Comparison of ENCODE assay signal across 1 cellular context in the genomic region with DNA sequence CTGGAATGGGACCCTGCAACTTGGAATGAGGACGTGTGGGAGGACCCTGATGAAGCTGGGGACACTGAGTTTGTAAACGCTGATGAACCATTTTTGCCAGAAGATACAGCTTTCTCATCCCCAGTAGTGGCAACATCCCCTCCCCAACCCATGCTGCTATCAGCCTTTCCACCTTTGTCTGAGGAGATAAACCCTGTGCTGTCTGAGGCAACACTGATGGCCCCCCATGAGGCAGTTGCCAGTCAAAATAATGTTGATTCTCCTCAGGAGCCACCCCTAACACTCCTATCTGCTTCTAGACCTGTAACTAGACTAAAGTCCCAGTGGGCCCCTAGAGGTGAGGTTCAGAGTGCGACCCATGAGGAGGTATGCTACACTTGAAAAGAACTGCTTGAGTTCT.
A peak's percentile ranks its signal among the peaks of the same experiment; 100 is the strongest.
TF ChIP-seq lines count a peak whose summit lies in the region.

No MANE protein-coding gene starts in this region.

TF ChIP-seq in K562, 482 proteins besides CTCF, POLR2A, EP300 and RAD21 (continued from another document and continues in another):
- TF ChIP-seq ASH1L (IDR thresholded peaks at IDR 0.05; ENCODE audit: borderline replicate concordance, low read depth, partially characterized antibody) = no peak
- TF ChIP-seq ZNF75A (CRISPR knock-in tag; IDR thresholded peaks at IDR 0.05) = no peak
- TF ChIP-seq, protein P1, sequence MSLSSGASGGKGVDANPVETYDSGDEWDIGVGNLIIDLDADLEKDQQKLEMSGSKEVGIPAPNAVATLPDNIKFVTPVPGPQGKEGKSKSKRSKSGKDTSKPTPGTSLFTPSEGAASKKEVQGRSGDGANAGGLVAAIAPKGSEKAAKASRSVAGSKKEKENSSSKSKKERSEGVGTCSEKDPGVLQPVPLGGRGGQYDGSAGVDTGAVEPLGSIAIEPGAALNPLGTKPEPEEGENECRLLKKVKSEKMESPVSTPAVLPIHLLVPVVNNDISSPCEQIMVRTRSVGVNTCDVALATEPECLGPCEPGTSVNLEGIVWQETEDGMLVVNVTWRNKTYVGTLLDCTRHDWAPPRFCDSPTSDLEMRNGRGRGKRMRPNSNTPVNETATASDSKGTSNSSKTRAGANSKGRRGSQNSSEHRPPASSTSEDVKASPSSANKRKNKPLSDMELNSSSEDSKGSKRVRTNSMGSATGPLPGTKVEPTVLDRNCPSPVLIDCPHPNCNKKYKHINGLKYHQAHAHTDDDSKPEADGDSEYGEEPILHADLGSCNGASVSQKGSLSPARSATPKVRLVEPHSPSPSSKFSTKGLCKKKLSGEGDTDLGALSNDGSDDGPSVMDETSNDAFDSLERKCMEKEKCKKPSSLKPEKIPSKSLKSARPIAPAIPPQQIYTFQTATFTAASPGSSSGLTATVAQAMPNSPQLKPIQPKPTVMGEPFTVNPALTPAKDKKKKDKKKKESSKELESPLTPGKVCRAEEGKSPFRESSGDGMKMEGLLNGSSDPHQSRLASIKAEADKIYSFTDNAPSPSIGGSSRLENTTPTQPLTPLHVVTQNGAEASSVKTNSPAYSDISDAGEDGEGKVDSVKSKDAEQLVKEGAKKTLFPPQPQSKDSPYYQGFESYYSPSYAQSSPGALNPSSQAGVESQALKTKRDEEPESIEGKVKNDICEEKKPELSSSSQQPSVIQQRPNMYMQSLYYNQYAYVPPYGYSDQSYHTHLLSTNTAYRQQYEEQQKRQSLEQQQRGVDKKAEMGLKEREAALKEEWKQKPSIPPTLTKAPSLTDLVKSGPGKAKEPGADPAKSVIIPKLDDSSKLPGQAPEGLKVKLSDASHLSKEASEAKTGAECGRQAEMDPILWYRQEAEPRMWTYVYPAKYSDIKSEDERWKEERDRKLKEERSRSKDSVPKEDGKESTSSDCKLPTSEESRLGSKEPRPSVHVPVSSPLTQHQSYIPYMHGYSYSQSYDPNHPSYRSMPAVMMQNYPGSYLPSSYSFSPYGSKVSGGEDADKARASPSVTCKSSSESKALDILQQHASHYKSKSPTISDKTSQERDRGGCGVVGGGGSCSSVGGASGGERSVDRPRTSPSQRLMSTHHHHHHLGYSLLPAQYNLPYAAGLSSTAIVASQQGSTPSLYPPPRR (CRISPR knock-in tag; IDR thresholded peaks at IDR 0.05; ENCODE audit: borderline replicate concordance) = no peak
- no peak for TF ChIP-seq ZZZ3 (IDR thresholded peaks at IDR 0.05)
- no peak for TF ChIP-seq ZNF280A (IDR thresholded peaks at IDR 0.05; ENCODE audit: low read depth, partially characterized antibody)
- TF ChIP-seq ZNF639 (CRISPR knock-in tag; conservative IDR thresholded peaks at IDR 0.05 in 1 of 2, IDR thresholded peaks at IDR 0.05 in 1 of 2) = no peak
- TF ChIP-seq POLR3G (IDR thresholded peaks at IDR 0.05; ENCODE audit: extremely low read depth, insufficient read length, insufficient replicate concordance) = no peak
- TF ChIP-seq LARP7 (IDR thresholded peaks at IDR 0.05) = no peak
- TF ChIP-seq, protein P2, sequence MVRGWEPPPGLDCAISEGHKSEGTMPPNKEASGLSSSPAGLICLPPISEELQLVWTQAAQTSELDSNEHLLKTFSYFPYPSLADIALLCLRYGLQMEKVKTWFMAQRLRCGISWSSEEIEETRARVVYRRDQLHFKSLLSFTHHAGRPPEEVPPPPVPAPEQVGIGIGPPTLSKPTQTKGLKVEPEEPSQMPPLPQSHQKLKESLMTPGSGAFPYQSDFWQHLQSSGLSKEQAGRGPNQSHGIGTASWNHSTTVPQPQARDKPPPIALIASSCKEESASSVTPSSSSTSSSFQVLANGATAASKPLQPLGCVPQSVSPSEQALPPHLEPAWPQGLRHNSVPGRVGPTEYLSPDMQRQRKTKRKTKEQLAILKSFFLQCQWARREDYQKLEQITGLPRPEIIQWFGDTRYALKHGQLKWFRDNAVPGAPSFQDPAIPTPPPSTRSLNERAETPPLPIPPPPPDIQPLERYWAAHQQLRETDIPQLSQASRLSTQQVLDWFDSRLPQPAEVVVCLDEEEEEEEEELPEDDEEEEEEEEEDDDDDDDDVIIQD (CRISPR knock-in tag; IDR thresholded peaks at IDR 0.05) = no peak
- no peak for TF ChIP-seq PHF8 (IDR thresholded peaks at IDR 0.05; ENCODE audit: borderline replicate concordance, low read length)
- TF ChIP-seq NFIX (CRISPR knock-in tag; IDR thresholded peaks at IDR 0.05; ENCODE audit: low read depth) = no peak
- peak; percentile 71 for TF ChIP-seq SMAD4 (CRISPR knock-in tag; conservative IDR thresholded peaks at IDR 0.05)
- TF ChIP-seq ZNF282 (CRISPR knock-in tag; IDR thresholded peaks at IDR 0.05) = no peak
- no peak for TF ChIP-seq SIN3B (IDR thresholded peaks at IDR 0.05; ENCODE audit: low read depth)
- TF ChIP-seq POLR2AphosphoS5 (IDR thresholded peaks at IDR 0.05; ENCODE audit: control insufficient read depth, insufficient read depth, low read depth, low read length) = peak; percentile 42; the same call in 1 of the 2 replicates
- TF ChIP-seq SNAPC5 (CRISPR knock-in tag; IDR thresholded peaks at IDR 0.05) = no peak
- no peak for TF ChIP-seq ATF2 (CRISPR knock-in tag; IDR thresholded peaks at IDR 0.05)
- TF ChIP-seq STAT5B (CRISPR knock-in tag; IDR thresholded peaks at IDR 0.05) = no peak
- no peak for TF ChIP-seq RFX1 (IDR thresholded peaks at IDR 0.05)
- TF ChIP-seq HDGF (IDR thresholded peaks at IDR 0.05) = no peak
- peak; percentile 15; a peak in 1 of 4 replicates for TF ChIP-seq KDM1A (IDR thresholded peaks at IDR 0.05)
- TF ChIP-seq, protein P3, sequence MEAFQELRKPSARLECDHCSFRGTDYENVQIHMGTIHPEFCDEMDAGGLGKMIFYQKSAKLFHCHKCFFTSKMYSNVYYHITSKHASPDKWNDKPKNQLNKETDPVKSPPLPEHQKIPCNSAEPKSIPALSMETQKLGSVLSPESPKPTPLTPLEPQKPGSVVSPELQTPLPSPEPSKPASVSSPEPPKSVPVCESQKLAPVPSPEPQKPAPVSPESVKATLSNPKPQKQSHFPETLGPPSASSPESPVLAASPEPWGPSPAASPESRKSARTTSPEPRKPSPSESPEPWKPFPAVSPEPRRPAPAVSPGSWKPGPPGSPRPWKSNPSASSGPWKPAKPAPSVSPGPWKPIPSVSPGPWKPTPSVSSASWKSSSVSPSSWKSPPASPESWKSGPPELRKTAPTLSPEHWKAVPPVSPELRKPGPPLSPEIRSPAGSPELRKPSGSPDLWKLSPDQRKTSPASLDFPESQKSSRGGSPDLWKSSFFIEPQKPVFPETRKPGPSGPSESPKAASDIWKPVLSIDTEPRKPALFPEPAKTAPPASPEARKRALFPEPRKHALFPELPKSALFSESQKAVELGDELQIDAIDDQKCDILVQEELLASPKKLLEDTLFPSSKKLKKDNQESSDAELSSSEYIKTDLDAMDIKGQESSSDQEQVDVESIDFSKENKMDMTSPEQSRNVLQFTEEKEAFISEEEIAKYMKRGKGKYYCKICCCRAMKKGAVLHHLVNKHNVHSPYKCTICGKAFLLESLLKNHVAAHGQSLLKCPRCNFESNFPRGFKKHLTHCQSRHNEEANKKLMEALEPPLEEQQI (IDR thresholded peaks at IDR 0.05) = no peak
- TF ChIP-seq, protein P4, sequence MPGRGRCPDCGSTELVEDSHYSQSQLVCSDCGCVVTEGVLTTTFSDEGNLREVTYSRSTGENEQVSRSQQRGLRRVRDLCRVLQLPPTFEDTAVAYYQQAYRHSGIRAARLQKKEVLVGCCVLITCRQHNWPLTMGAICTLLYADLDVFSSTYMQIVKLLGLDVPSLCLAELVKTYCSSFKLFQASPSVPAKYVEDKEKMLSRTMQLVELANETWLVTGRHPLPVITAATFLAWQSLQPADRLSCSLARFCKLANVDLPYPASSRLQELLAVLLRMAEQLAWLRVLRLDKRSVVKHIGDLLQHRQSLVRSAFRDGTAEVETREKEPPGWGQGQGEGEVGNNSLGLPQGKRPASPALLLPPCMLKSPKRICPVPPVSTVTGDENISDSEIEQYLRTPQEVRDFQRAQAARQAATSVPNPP (IDR thresholded peaks at IDR 0.05; ENCODE audit: borderline replicate concordance, insufficient read depth, insufficient read length) = no peak
- TF ChIP-seq KAT8 (IDR thresholded peaks at IDR 0.05; ENCODE audit: low read depth) = no peak
- peak; percentile 37 for TF ChIP-seq HDAC3 (IDR thresholded peaks at IDR 0.05; ENCODE audit: borderline replicate concordance, partially characterized antibody)
- TF ChIP-seq, protein P5, sequence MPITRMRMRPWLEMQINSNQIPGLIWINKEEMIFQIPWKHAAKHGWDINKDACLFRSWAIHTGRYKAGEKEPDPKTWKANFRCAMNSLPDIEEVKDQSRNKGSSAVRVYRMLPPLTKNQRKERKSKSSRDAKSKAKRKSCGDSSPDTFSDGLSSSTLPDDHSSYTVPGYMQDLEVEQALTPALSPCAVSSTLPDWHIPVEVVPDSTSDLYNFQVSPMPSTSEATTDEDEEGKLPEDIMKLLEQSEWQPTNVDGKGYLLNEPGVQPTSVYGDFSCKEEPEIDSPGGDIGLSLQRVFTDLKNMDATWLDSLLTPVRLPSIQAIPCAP (CRISPR knock-in tag; IDR thresholded peaks at IDR 0.05; ENCODE audit: borderline replicate concordance) = no peak
- TF ChIP-seq STAT5A (IDR thresholded peaks at IDR 0.05; ENCODE audit: borderline replicate concordance, low read length) = no peak
- TF ChIP-seq ZEB2 (IDR thresholded peaks at IDR 0.05) = peak; percentile 52; the same call in 1 of the 2 replicates
- TF ChIP-seq PTBP1 (IDR thresholded peaks at IDR 0.05; ENCODE audit: low read depth, low read length) = no peak
- no peak for TF ChIP-seq NR2C2 (CRISPR knock-in tag; IDR thresholded peaks at IDR 0.05)
- TF ChIP-seq NR2C2 (tag; IDR thresholded peaks at IDR 0.05) = no peak
- peak in 1 of 2 experiments; percentile 26; a peak in 1 of 4 replicates for TF ChIP-seq HDAC1 (IDR thresholded peaks at IDR 0.05)
- TF ChIP-seq, protein P6, sequence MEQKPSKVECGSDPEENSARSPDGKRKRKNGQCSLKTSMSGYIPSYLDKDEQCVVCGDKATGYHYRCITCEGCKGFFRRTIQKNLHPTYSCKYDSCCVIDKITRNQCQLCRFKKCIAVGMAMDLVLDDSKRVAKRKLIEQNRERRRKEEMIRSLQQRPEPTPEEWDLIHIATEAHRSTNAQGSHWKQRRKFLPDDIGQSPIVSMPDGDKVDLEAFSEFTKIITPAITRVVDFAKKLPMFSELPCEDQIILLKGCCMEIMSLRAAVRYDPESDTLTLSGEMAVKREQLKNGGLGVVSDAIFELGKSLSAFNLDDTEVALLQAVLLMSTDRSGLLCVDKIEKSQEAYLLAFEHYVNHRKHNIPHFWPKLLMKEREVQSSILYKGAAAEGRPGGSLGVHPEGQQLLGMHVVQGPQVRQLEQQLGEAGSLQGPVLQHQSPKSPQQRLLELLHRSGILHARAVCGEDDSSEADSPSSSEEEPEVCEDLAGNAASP (IDR thresholded peaks at IDR 0.05) = no peak
- TF ChIP-seq EZH2 (IDR thresholded peaks at IDR 0.05; ENCODE audit: borderline replicate concordance, low read depth, low read length) = no peak
- no peak for TF ChIP-seq ZNF695 (CRISPR knock-in tag; IDR thresholded peaks at IDR 0.05)
- no peak for TF ChIP-seq CREBBP (IDR thresholded peaks at IDR 0.05; ENCODE audit: low read depth, low read length)
- no peak for TF ChIP-seq CBX1 (IDR thresholded peaks at IDR 0.05; ENCODE audit: low read depth)
- TF ChIP-seq CHD4 (IDR thresholded peaks at IDR 0.05; ENCODE audit: insufficient read depth, insufficient replicate concordance, low read depth, low read length, poor library complexity, severe bottlenecking) = no peak
- no peak for TF ChIP-seq ZFP36 (IDR thresholded peaks at IDR 0.05; ENCODE audit: low read depth, low read length, partially characterized antibody)
- TF ChIP-seq, protein P7, sequence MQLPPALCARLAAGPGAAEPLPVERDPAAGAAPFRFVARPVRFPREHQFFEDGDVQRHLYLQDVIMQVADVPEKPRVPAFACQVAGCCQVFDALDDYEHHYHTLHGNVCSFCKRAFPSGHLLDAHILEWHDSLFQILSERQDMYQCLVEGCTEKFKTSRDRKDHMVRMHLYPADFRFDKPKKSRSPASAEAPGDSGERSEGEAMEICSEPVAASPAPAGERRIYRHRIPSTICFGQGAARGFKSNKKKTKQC (CRISPR knock-in tag; IDR thresholded peaks at IDR 0.05) = no peak
- peak; percentile 60 for TF ChIP-seq CEBPB (tag; IDR thresholded peaks at IDR 0.05)
- no peak for TF ChIP-seq ZNF780A (CRISPR knock-in tag; IDR thresholded peaks at IDR 0.05)
